ENCODE assay signal across 12 cellular contexts in genomic region chr5:32767948-32768427, GRCh38. TPM values are rescaled to one million over a fixed set of nuclear protein-coding genes. Genes with fewer than 3 reads are reported as not detected.
DNase-seq lines count a peak whose midpoint lies in the region; ATAC-seq and TF ChIP-seq lines count a peak whose summit lies in the region.
"Had no signal": no experiment of that assay in that cellular context is flagged by ENCODE, and none has a peak within 500 bp of the region (broad histone marks: within the 10 kb centered on the region; RNA-seq: fewer than 3 reads in every experiment).

No MANE protein-coding gene starts in this region.

- no peak for TF ChIP-seq POLR2A in erythroblast (IDR thresholded peaks at IDR 0.05; ENCODE audit: low read length)

- H3K4me3 ChIP-seq in GM23338, result no peak overlapping the region
- no peak overlapping the region for H3K4me3 ChIP-seq in fibroblast of lung (replicated peaks in 1 of 4; ENCODE audit: control extremely low read depth in 1 of 4, insufficient read depth in 1 of 4, low read depth in 3 of 4, low read length in 4 of 4)
- H3K4me3 ChIP-seq: suprapubic skin had no signal

- POLR2A ChIA-PET in RWPE1 (lab: Yijun Ruan, JAX; ENCODE audit: low non-redundant PET), result no interaction called here

- no peak for DNase-seq in GM23338 (ENCODE audit: low spot score)
- peak; percentile 92 for DNase-seq in RWPE1 (ENCODE audit: low spot score)
- peak; percentile 86 to 99 for DNase-seq in fibroblast of lung (ENCODE audit: low read depth in 2 of 2)
- DNase-seq in renal cortical epithelial cell (ENCODE audit: low read depth), result peak; percentile 76
- DNase-seq in cortex of kidney (lab: John Stamatoyannopoulos, UW), result no peak
- DNase-seq in erythroblast (lab: John Stamatoyannopoulos, UW), result no peak
- no peak for DNase-seq in DMS79 treated with DMSO at 0.1 percent for 48 hours (lab: John Stamatoyannopoulos, UW)
- DNase-seq: MM.1S; stimulated activated CD4-positive, alpha-beta T cell treated with anti-CD3 and anti-CD28 coated beads, Interleukin-1b, Interleukin-23, amount 100 ng/mL, for 48 hours had no signal

- no peaks in the 10 kb centered on the region for H3K4me1 Mint-ChIP-seq in GM23338

- H3K27ac ChIP-seq in GM23338 (ENCODE audit: low read depth) (no peak overlapping the region), RWPE1 (peak overlapping the region; percentile 73), fibroblast of lung (ENCODE audit: insufficient read depth, low read length) (peak overlapping the region; percentile 91)
- H3K27ac ChIP-seq: suprapubic skin had no signal

- no peaks in the 10 kb centered on the region for H3K36me3 ChIP-seq in GM23338 (ENCODE audit: insufficient read depth)
- no peaks in the 10 kb centered on the region for H3K36me3 ChIP-seq in fibroblast of lung (ENCODE audit: control insufficient read depth, insufficient read depth, low read length)
- H3K36me3 ChIP-seq: suprapubic skin had no signal

- peaks cover 5% of the 10 kb centered on the region for H3K27me3 Mint-ChIP-seq in GM23338 (ENCODE audit: insufficient read depth, low read depth, poor library complexity)

- CTCF ChIA-PET in RWPE1 (lab: Yijun Ruan, JAX), result interaction anchor here (0.6 to 0.7 kb wide), 2 partner anchors 37 to 543 kb away, joined by 3 to 11 read pairs; no protein-coding TSS in a partner anchor

- H3K4me1 ChIP-seq in GM23338 (ENCODE audit: insufficient read depth), result no peaks in the 10 kb centered on the region
- H3K4me1 ChIP-seq in fibroblast of lung (ENCODE audit: control insufficient read depth, extremely low read depth, insufficient read depth, low read length), result peaks cover 14% of the 10 kb centered on the region
- H3K4me1 ChIP-seq: suprapubic skin had no signal

- H3K4me3 Mint-ChIP-seq in GM23338, result no peak overlapping the region

- H3K27me3 ChIP-seq in GM23338 (ENCODE audit: insufficient read depth) (no peaks in the 10 kb centered on the region), fibroblast of lung (ENCODE audit: control insufficient read depth, insufficient read depth, low read length) (no peaks in the 10 kb centered on the region)
- H3K27me3 ChIP-seq: suprapubic skin had no signal

- no peak for ATAC-seq in GM23338
- no peak for ATAC-seq in GM21423 (IDR thresholded peaks at IDR 0.05; ENCODE audit: unreplicated experiment)

- no peak overlapping the region; the same call in 1 of the 2 replicates for H3K27ac Mint-ChIP-seq in GM23338
- H3K27ac Mint-ChIP-seq: activated naive CD4-positive, alpha-beta T cell treated with anti-CD3 and anti-CD28 coated beads, Interleukin-2, amount 50 U/mL, for 72 hours had no signal

- H3K79me2 ChIP-seq in GM23338 (replicated peaks; ENCODE audit: insufficient read depth) (no peaks in the 10 kb centered on the region), fibroblast of lung (ENCODE audit: control insufficient read depth, insufficient read depth, low read length) (no peaks in the 10 kb centered on the region)

- H4K20me1 ChIP-seq in GM23338 (replicated peaks; ENCODE audit: insufficient read depth) (no peaks in the 10 kb centered on the region), fibroblast of lung (ENCODE audit: control insufficient read depth, extremely low read depth, insufficient read depth, low read length) (no peaks in the 10 kb centered on the region)

- H3K4me2 ChIP-seq in GM23338, result no peak overlapping the region
- H3K4me2 ChIP-seq in fibroblast of lung (ENCODE audit: extremely low read depth, insufficient read depth, low read length), result no peak overlapping the region

- no peak overlapping the region for H3K9ac ChIP-seq in fibroblast of lung (ENCODE audit: insufficient read depth, low read length)

- H2AFZ ChIP-seq in GM23338, result 0 out of 2 replicates have a peak overlapping the region, but pooled peaks have one; percentile 32
- no peak overlapping the region for H2AFZ ChIP-seq in fibroblast of lung (ENCODE audit: low read length)

- peaks cover 7% of the 10 kb centered on the region; the same call in 2 of the 3 replicates for H3K9me3 Mint-ChIP-seq in GM23338

- H3K9me2 ChIP-seq in GM23338 (ENCODE audit: insufficient read depth), result peaks cover 5% of the 10 kb centered on the region; the same call in 1 of the 2 replicates

- H3F3A ChIP-seq in GM23338 (replicated peaks; ENCODE audit: low read depth), result no peaks in the 10 kb centered on the region

- no peaks in the 10 kb centered on the region for H3K9me3 ChIP-seq in fibroblast of lung (ENCODE audit: control insufficient read depth, insufficient read depth, low read depth, low read length)
- H3K9me3 ChIP-seq: suprapubic skin had no signal

- no peak for TF ChIP-seq CTCF in GM23338 (conservative IDR thresholded peaks at IDR 0.05; ENCODE audit: low read depth in 2 of 2)
- no peak for TF ChIP-seq CTCF in RWPE1 (conservative IDR thresholded peaks at IDR 0.05; ENCODE audit: low read depth)
- TF ChIP-seq CTCF in fibroblast of lung (conservative IDR thresholded peaks at IDR 0.05 in 1 of 2, IDR thresholded peaks at IDR 0.05 in 1 of 2; ENCODE audit: low read depth in 1 of 2, low read length in 2 of 2), result no peak

- H3K36me3 Mint-ChIP-seq in GM23338 (ENCODE audit: low read depth), result no peaks in the 10 kb centered on the region
- H3K36me3 Mint-ChIP-seq: activated naive CD4-positive, alpha-beta T cell treated with anti-CD3 and anti-CD28 coated beads, Interleukin-2, amount 50 U/mL, for 72 hours had no signal

TF ChIP-seq in GM23338, 12 proteins besides CTCF, POLR2A, EP300 and RAD21:
- TF ChIP-seq ETS1 (IDR thresholded peaks at IDR 0.05), result no peak
- TF ChIP-seq JUNB (IDR thresholded peaks at IDR 0.05; ENCODE audit: unreplicated experiment), result no peak
- no peak for TF ChIP-seq STAT1 (IDR thresholded peaks at IDR 0.05; ENCODE audit: unreplicated experiment)
- TF ChIP-seq EZH2phosphoT487 (IDR thresholded peaks at IDR 0.05; ENCODE audit: unreplicated experiment), result no peak
- TF ChIP-seq EZH2 (IDR thresholded peaks at IDR 0.05; ENCODE audit: low read depth, unreplicated experiment), result no peak
- no peak for TF ChIP-seq ZNF331 (CRISPR knock-in tag; IDR thresholded peaks at IDR 0.05; ENCODE audit: low read depth)
- no peak for TF ChIP-seq REST (IDR thresholded peaks at IDR 0.05; ENCODE audit: unreplicated experiment)

RNA-seq across cellular contexts. Expression of gene NPR3, which starts 56.9 kb away (rescaled TPM):
- 0.04 and 0.07 TPM in 2 replicates for total RNA-seq in GM23338 (2014; rRNA removed; shearing (Covaris generic))
- polyA plus RNA-seq in GM23338 (2016; fragmentation: Nextera tagmentation; extraction: Ambion mirVana), result 0.15 TPM in 1 of 2 replicates, not detected in the other
- total RNA-seq in fibroblast of lung, result 1.5 and 14.9 TPM in 2 replicates
- 5.8 and 87.3 TPM in 2 replicates for polyA plus RNA-seq in fibroblast of lung
- polyA plus RNA-seq in fibroblast of lung (2012), result 4.7 and 71.5 TPM in 2 replicates
- 5.6 and 82.0 TPM in 2 replicates for polyA minus RNA-seq in fibroblast of lung (ENCODE audit: low replicate concordance)
- total RNA-seq in renal cortical epithelial cell, result 2.8 and 16.0 TPM in 2 replicates

Comparison
In these comparisons a context has a peak if more than half of its experiments do, and no peak if none do; other contexts are left out.
1. DNase-seq: peak in RWPE1 (single experiment), fibroblast of lung (2 of 2) and renal cortical epithelial cell (single experiment); none in GM23338 (single experiment), cortex of kidney (single experiment), erythroblast (0 of 2) and DMS79 treated with DMSO at 0.1 percent for 48 hours (single experiment).